7 cellular contexts compared by ENCODE assay signal in the genomic region with DNA sequence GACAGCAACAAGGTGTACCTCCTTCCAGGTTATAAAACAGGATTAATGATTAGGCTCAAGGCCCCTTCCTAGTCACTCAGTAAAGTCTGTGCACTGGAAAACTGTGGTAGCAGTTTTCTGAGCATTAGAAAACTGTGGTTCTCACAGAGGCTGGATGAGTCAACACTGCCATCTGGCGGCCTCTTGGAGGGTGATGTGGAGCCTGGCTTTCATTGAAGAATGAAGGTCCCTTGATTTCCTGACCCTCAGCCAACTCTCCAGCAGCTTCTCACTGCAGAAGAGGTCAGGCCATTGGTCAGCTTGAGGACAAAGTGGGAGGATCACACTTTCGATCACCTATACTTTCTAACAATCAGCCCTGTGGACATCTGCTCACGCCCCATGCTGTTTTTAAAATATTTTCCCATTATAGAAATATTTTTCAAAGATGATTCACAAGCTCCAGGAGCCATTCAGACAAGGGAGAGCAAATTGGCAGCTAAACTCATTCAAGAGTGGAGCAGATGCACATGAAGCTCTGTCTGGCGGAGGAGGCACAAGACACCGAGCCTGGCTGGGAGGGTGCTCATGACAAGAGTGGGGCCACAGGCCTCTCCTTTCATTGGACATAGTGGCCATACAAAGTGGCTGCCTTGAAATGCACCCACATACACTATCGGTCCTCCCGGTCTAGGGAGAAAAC. TPM values are rescaled to one million over a fixed set of nuclear protein-coding genes. Genes with fewer than 3 reads are reported as not detected.
DNase-seq lines count a peak whose midpoint lies in the region; TF ChIP-seq lines count a peak whose summit lies in the region.

No MANE protein-coding gene starts in this region.

- in situ Hi-C loops in astrocyte of the cerebellum (cut with HindIII; ENCODE audit: low sequenced_read_pairs) = no loop called here

- no peaks in the 10 kb centered on the region for H3K9me3 Mint-ChIP-seq in HFFc6

- H3K4me3 ChIP-seq in GM12864 (ENCODE audit: low read depth, low read length) (no peak overlapping the region), astrocyte of the cerebellum (ENCODE audit: low read depth, low read length) (no peak overlapping the region)

- H3K4me3 Mint-ChIP-seq in HFFc6 = no peak overlapping the region; the same call in 1 of the 2 replicates

- no peaks in the 10 kb centered on the region; the same call in 1 of the 2 replicates for H3K27me3 Mint-ChIP-seq in HFFc6 (ENCODE audit: insufficient read depth)

- TF ChIP-seq CTCF in GM12864 (IDR thresholded peaks at IDR 0.05; ENCODE audit: low read depth, low read length, missing control alignments) = peak; percentile 95
- peak; percentile 92 for TF ChIP-seq CTCF in HFFc6 (IDR thresholded peaks at IDR 0.05)
- peak; percentile 96 for TF ChIP-seq CTCF in astrocyte of the cerebellum (IDR thresholded peaks at IDR 0.05; ENCODE audit: low read depth, low read length, missing control alignments)

- peak overlapping the region; percentile 44; the same call in 1 of the 2 replicates for H3K27ac Mint-ChIP-seq in HFFc6

- peaks cover 28% of the 10 kb centered on the region for H3K4me1 Mint-ChIP-seq in HFFc6 (ENCODE audit: low read depth)

- peaks cover 13% of the 10 kb centered on the region for H3K36me3 Mint-ChIP-seq in HFFc6 (ENCODE audit: low read depth)

- DNase-seq in GM12864 (ENCODE audit: low read depth) (no peak), HFFc6 (peak; percentile 58), NCI-H1417 (lab: John Stamatoyannopoulos, UW) (peak; percentile 68 to 90 (median 69)), T-helper 22 cell (ENCODE audit: low read depth) (peak; percentile 12), astrocyte of the cerebellum (ENCODE audit: low read depth) (peak; percentile 70), hippocampal formation (lab: John Stamatoyannopoulos, UW) (peak; percentile 75 to 77), smooth muscle cell of the brain vasculature (ENCODE audit: low read depth, low spot score) (peak; percentile 56)

RNA-seq across cellular contexts. Expression of gene PSMB1, which starts 23.1 kb away (rescaled TPM):
- 100 to 1,000 TPM; 227 to 265 (median 252) TPM for total RNA-seq in HFFc6 (2021; fragmentation: NEBNext Ultra II Directional; extraction: Animal tissue kit (Norgen Biotek cat#: 25700))

RNA-seq across cellular contexts. Expression of gene TBP, which starts 24.2 kb away (rescaled TPM):
- total RNA-seq in HFFc6 (2021; fragmentation: NEBNext Ultra II Directional; extraction: Animal tissue kit (Norgen Biotek cat#: 25700)) = 10 to 100 TPM; 12.6 to 16.3 (median 14.8) TPM

RNA-seq across cellular contexts. Expression of gene PDCD2, which starts 54.5 kb away (rescaled TPM):
- total RNA-seq in HFFc6 (2021; fragmentation: NEBNext Ultra II Directional; extraction: Animal tissue kit (Norgen Biotek cat#: 25700)) = 10 to 100 TPM; 62.3 to 73.7 (median 69.0) TPM
